In genomic region chr5:4941957-4942830, GRCh38 we compare ENCODE assay signal across 8 cellular contexts.
DNase-seq lines count a peak whose midpoint lies in the region; ATAC-seq, FAIRE-seq and TF ChIP-seq lines count a peak whose summit lies in the region.

No MANE protein-coding gene starts in this region.

- no peak overlapping the region for H3K9ac ChIP-seq in DND-41 (ENCODE audit: low read depth, low read length)

- H3K36me3 ChIP-seq in DND-41 (ENCODE audit: insufficient read depth, low read length) (no peaks in the 10 kb centered on the region), ascending aorta (no peaks in the 10 kb centered on the region), right lobe of liver (no peaks in the 10 kb centered on the region)

- H4K20me1 ChIP-seq in DND-41 (ENCODE audit: insufficient read depth, low read length): no peaks in the 10 kb centered on the region

- intact Hi-C loops in ascending aorta (cut with DNase I): no loop called here
- intact Hi-C loops in right lobe of liver (cut with DNase I): no loop called here

- H3K4me3 ChIP-seq in DND-41 (ENCODE audit: low read depth in 1 of 2, low read length in 2 of 2) (no peak overlapping the region), ascending aorta (no peak overlapping the region), right lobe of liver (no peak overlapping the region)

- no peak overlapping the region for H3K4me2 ChIP-seq in DND-41 (ENCODE audit: insufficient read depth, low read length)

- no peak for FAIRE-seq in H54 (lab: Jason Lieb, UNC)

- peaks cover 0 to 2% (median 0%) of the 10 kb centered on the region in 9 donors for H3K9me3 Mint-ChIP-seq in naive thymus-derived CD8-positive, alpha-beta T cell

- POLR2A ChIA-PET in naive thymus-derived CD8-positive, alpha-beta T cell (lab: Charles Lee): no interaction called here

- no peaks in the 10 kb centered on the region for H3K79me2 ChIP-seq in DND-41 (ENCODE audit: insufficient read depth, low read length)

- TF ChIP-seq CTCF in DND-41 (IDR thresholded peaks at IDR 0.05; ENCODE audit: borderline replicate concordance, extremely low read depth, low read length, poor library complexity, severe bottlenecking): peak; percentile 90
- peak; percentile 9 to 42 (median 30) for TF ChIP-seq CTCF in ascending aorta (IDR thresholded peaks at IDR 0.05)
- TF ChIP-seq CTCF in right lobe of liver (IDR thresholded peaks at IDR 0.05): peak; percentile 58 to 91 (median 78)

- no peak overlapping the region for H2AFZ ChIP-seq in DND-41 (ENCODE audit: low read depth, low read length)

- WGBS in right lobe of liver (ENCODE audit: insufficient coverage, low coverage, low lambda C conversion rate, missing lambda C conversion rate): 24% methylated on average over 16 of the region's 33 CpGs

- no peaks in the 10 kb centered on the region for H3K4me1 Mint-ChIP-seq in naive thymus-derived CD8-positive, alpha-beta T cell

- ATAC-seq in DND-41 (ENCODE audit: insufficient read depth, low read depth) (peak; percentile 80), right lobe of liver (peak; percentile 64 to 76 (median 71))
- no peak for ATAC-seq in naive thymus-derived CD8-positive, alpha-beta T cell

- no peak overlapping the region for H3K27ac Mint-ChIP-seq in naive thymus-derived CD8-positive, alpha-beta T cell

- H3K9me3 ChIP-seq in DND-41 (ENCODE audit: insufficient read depth, low read length, severe bottlenecking) (no peaks in the 10 kb centered on the region), ascending aorta (no peaks in the 10 kb centered on the region), right lobe of liver (no peaks in the 10 kb centered on the region)

- DNase-seq in DND-41 (peak; percentile 49), H54 (ENCODE audit: insufficient read length, low spot score) (peak; percentile 58), ascending aorta (ENCODE audit: low spot score in 2 of 2) (no peak), right lobe of liver (peak in 1 of 3 donors; percentile 22), mucosa of gallbladder (ENCODE audit: low spot score) (no peak), LoVo (ENCODE audit: low spot score) (no peak), putamen (ENCODE audit: low spot score) (no peak)
- DNase-seq in naive thymus-derived CD8-positive, alpha-beta T cell: no peak

- no peak for TF ChIP-seq POLR2A in H54 (IDR thresholded peaks at IDR 0.05; ENCODE audit: low read depth, low read length)
- TF ChIP-seq POLR2A in right lobe of liver (IDR thresholded peaks at IDR 0.05): no peak

- H3K4me3 Mint-ChIP-seq in naive thymus-derived CD8-positive, alpha-beta T cell: no peak overlapping the region

- H3K27ac ChIP-seq in DND-41 (ENCODE audit: low read length): no peak overlapping the region
- no peak overlapping the region for H3K27ac ChIP-seq in ascending aorta
- H3K27ac ChIP-seq in right lobe of liver: no peak overlapping the region

- H3K4me1 ChIP-seq in DND-41 (ENCODE audit: insufficient read depth, low read length): no peaks in the 10 kb centered on the region
- H3K4me1 ChIP-seq in ascending aorta: no peaks in the 10 kb centered on the region
- no peaks in the 10 kb centered on the region for H3K4me1 ChIP-seq in right lobe of liver

- H3K36me3 Mint-ChIP-seq in naive thymus-derived CD8-positive, alpha-beta T cell: no peaks in the 10 kb centered on the region

- H3K27me3 ChIP-seq in DND-41 (ENCODE audit: insufficient read depth, low read length, poor library complexity) (peaks cover 4% of the 10 kb centered on the region), ascending aorta (no peaks in the 10 kb centered on the region), right lobe of liver (no peaks in the 10 kb centered on the region)

- H3K27me3 Mint-ChIP-seq in naive thymus-derived CD8-positive, alpha-beta T cell: peaks cover 0 to 9% (median 4%) of the 10 kb centered on the region in 5 donors

Comparison
In these comparisons a context has a peak if more than half of its experiments do, and no peak if none do; other contexts are left out.
1. ATAC-seq: peak in DND-41 (single experiment) and right lobe of liver (4 of 4); none in naive thymus-derived CD8-positive, alpha-beta T cell (0 of 2).
2. DNase-seq: peak in DND-41 (single experiment) and H54 (single experiment); none in ascending aorta (0 of 2), mucosa of gallbladder (single experiment), LoVo (single experiment), putamen (single experiment) and naive thymus-derived CD8-positive, alpha-beta T cell (0 of 10).
3. CTCF ChIP-seq: peak in every context shown above with its lines; median percentile 90 in DND-41; 78 in right lobe of liver; 30 in ascending aorta.